8 cellular contexts compared by ENCODE assay signal in the genomic region with DNA sequence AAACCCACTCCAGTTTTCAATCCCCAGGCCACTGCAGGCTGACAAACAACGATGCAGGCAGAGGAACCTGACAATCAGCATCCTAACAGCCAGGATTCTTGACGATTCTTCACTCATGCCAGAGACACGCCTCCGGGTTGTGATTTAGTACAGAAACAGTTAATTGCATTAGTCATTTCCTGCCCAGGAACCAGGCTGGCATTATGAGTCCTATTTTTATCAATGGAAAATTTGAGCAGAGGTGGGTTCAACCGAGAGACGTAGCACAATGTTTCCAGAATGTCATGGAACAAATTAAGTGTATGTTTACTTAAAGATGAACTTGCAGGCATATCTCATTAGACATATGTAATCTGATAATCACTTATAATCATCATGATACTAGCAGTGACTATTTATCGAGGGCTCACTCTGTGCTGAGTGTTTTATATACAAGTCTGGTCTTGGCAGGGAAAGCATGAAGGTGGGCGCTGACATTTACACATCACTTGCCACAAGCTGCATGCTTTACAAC.
A peak's percentile ranks its signal among the peaks of the same experiment; 100 is the strongest.
DNase-seq lines count a peak whose midpoint lies in the region; ATAC-seq and TF ChIP-seq lines count a peak whose summit lies in the region.

No MANE protein-coding gene starts in this region.

- no peaks in the 10 kb centered on the region for H4K20me1 ChIP-seq in neural cell (ENCODE audit: insufficient read depth)

- H2AFZ ChIP-seq in neural cell (ENCODE audit: low read depth, low read length) = no peak overlapping the region

- no peak for TF ChIP-seq EP300 in neural cell (conservative IDR thresholded peaks at IDR 0.05; ENCODE audit: poor library complexity, severe bottlenecking)

- no peak for TF ChIP-seq CTCF in neural cell (IDR thresholded peaks at IDR 0.05; ENCODE audit: poor library complexity, severe bottlenecking)

- H3K27ac Mint-ChIP-seq in activated naive CD4-positive, alpha-beta T cell treated with anti-CD3 and anti-CD28 coated beads, Interleukin-2, amount 50 U/mL, for 72 hours = peak overlapping the region; percentile 83 to 96

- no peaks in the 10 kb centered on the region for H3K9me3 Mint-ChIP-seq in activated naive CD4-positive, alpha-beta T cell treated with anti-CD3 and anti-CD28 coated beads, Interleukin-2, amount 50 U/mL, for 72 hours

- H3K36me3 ChIP-seq in neural cell (ENCODE audit: insufficient read depth, low read length) = no peaks in the 10 kb centered on the region

- peak overlapping the region; percentile 19 for H3K4me2 ChIP-seq in neural cell (ENCODE audit: low read length)

- H3K4me3 ChIP-seq in neural cell (ENCODE audit: low read length) = no peak overlapping the region

- peak overlapping the region; percentile 29 for H3K27ac ChIP-seq in neural cell (ENCODE audit: low read length)

- H3K9ac ChIP-seq in neural cell (ENCODE audit: low read length) = no peak overlapping the region

- ATAC-seq in activated naive CD4-positive, alpha-beta T cell treated with anti-CD3 and anti-CD28 coated beads, Interleukin-2, amount 50 U/mL, for 72 hours = peak; percentile 82 to 87
- ATAC-seq in HG03521 (IDR thresholded peaks at IDR 0.05; ENCODE audit: unreplicated experiment) = no peak
- ATAC-seq in HG03378 (IDR thresholded peaks at IDR 0.05; ENCODE audit: unreplicated experiment) = no peak

- peak; percentile 28 for DNase-seq in DMS79 (lab: John Stamatoyannopoulos, UW)
- DNase-seq in NCI-H1436 (lab: John Stamatoyannopoulos, UW) = peak; percentile 48
- DNase-seq in activated naive CD4-positive, alpha-beta T cell treated with anti-CD3 and anti-CD28 coated beads, Interleukin-2, amount 50 U/mL, for 72 hours (ENCODE audit: low spot score in 2 of 2) = peak in 1 of 2 donors; percentile 49
- DNase-seq in AML-193 (lab: John Stamatoyannopoulos, UW) = no peak
- DNase-seq in DMS 273 treated with DMSO at 0.1 percent for 48 hours (lab: John Stamatoyannopoulos, UW) = no peak

- no peaks in the 10 kb centered on the region for H3K9me2 ChIP-seq in neural cell (ENCODE audit: insufficient read depth, low read length)

- no peaks in the 10 kb centered on the region for H3K79me2 ChIP-seq in neural cell (replicated peaks; ENCODE audit: insufficient read depth, low read length)

- H3K9me3 ChIP-seq in neural cell (ENCODE audit: low read length) = no peaks in the 10 kb centered on the region

- H3K36me3 Mint-ChIP-seq in activated naive CD4-positive, alpha-beta T cell treated with anti-CD3 and anti-CD28 coated beads, Interleukin-2, amount 50 U/mL, for 72 hours = no peaks in the 10 kb centered on the region

- no peaks in the 10 kb centered on the region for H3F3A ChIP-seq in neural cell (ENCODE audit: insufficient read depth, low read length, poor library complexity, severe bottlenecking)

- H3K27me3 ChIP-seq in neural cell (ENCODE audit: insufficient read depth, low read depth, low read length) = no peaks in the 10 kb centered on the region

- TF ChIP-seq RAD21 in neural cell (conservative IDR thresholded peaks at IDR 0.05) = no peak

TF ChIP-seq in neural cell, 6 proteins besides CTCF, POLR2A, EP300 and RAD21:
- TF ChIP-seq MXI1 (conservative IDR thresholded peaks at IDR 0.05; ENCODE audit: poor library complexity, severe bottlenecking) (no peak), POLR2AphosphoS5 (IDR thresholded peaks at IDR 0.05) (no peak), TAF1 (IDR thresholded peaks at IDR 0.05; ENCODE audit: low read depth) (no peak), EZH2 (IDR thresholded peaks at IDR 0.05; ENCODE audit: borderline replicate concordance, insufficient read depth, low read length, poor library complexity, severe bottlenecking) (no peak), SMC3 (conservative IDR thresholded peaks at IDR 0.05; ENCODE audit: poor library complexity) (no peak)
- TF ChIP-seq, protein P1, sequence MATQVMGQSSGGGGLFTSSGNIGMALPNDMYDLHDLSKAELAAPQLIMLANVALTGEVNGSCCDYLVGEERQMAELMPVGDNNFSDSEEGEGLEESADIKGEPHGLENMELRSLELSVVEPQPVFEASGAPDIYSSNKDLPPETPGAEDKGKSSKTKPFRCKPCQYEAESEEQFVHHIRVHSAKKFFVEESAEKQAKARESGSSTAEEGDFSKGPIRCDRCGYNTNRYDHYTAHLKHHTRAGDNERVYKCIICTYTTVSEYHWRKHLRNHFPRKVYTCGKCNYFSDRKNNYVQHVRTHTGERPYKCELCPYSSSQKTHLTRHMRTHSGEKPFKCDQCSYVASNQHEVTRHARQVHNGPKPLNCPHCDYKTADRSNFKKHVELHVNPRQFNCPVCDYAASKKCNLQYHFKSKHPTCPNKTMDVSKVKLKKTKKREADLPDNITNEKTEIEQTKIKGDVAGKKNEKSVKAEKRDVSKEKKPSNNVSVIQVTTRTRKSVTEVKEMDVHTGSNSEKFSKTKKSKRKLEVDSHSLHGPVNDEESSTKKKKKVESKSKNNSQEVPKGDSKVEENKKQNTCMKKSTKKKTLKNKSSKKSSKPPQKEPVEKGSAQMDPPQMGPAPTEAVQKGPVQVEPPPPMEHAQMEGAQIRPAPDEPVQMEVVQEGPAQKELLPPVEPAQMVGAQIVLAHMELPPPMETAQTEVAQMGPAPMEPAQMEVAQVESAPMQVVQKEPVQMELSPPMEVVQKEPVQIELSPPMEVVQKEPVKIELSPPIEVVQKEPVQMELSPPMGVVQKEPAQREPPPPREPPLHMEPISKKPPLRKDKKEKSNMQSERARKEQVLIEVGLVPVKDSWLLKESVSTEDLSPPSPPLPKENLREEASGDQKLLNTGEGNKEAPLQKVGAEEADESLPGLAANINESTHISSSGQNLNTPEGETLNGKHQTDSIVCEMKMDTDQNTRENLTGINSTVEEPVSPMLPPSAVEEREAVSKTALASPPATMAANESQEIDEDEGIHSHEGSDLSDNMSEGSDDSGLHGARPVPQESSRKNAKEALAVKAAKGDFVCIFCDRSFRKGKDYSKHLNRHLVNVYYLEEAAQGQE (IDR thresholded peaks at IDR 0.05; ENCODE audit: borderline replicate concordance) = no peak

Comparison
In these comparisons a context has a peak if more than half of its experiments do, and no peak if none do; other contexts are left out.
1. DNase-seq: peak in DMS79 (single experiment) and NCI-H1436 (single experiment); none in AML-193 (0 of 2) and DMS 273 treated with DMSO at 0.1 percent for 48 hours (single experiment).
2. ATAC-seq: peak in activated naive CD4-positive, alpha-beta T cell treated with anti-CD3 and anti-CD28 coated beads, Interleukin-2, amount 50 U/mL, for 72 hours (2 of 2); none in HG03521 (single experiment) and HG03378 (single experiment).